Comparison of ENCODE assay signal across 8 cellular contexts in genomic region chr3:9843715-9844438, GRCh38. TPM values are rescaled to one million over a fixed set of nuclear protein-coding genes. Genes with fewer than 3 reads are reported as not detected.
A peak's percentile ranks its signal among the peaks of the same experiment; 100 is the strongest.
DNase-seq lines count a peak whose midpoint lies in the region; ATAC-seq and TF ChIP-seq lines count a peak whose summit lies in the region.

Gene RPUSD3 (minus strand): TSS chr3:9844008. CDS start chr3:9843990, 18 bp downstream.

- H3K27ac Mint-ChIP-seq in GM23338 (peak within 1 kb of the TSS; percentile 94), nephron progenitor cell (peak within 1 kb of the TSS; percentile 57)
- peak within 1 kb of the TSS; percentile 96 to 99 for H3K27ac Mint-ChIP-seq in stimulated activated naive CD8-positive, alpha-beta T cell treated with anti-CD3 and anti-CD28 coated beads, Interleukin-15, amount 100 ng/mL, for 72 hours

- peak within 1 kb of the TSS; percentile 86 for H3K27ac ChIP-seq in GM23338 (ENCODE audit: low read depth)

- H3K4me1 Mint-ChIP-seq in GM23338, result peaks cover 4% of the 10 kb centered on the region
- peaks cover 24% of the 10 kb centered on the region for H3K4me1 Mint-ChIP-seq in nephron progenitor cell
- peaks cover 46% of the 10 kb centered on the region for H3K4me1 Mint-ChIP-seq in stimulated activated naive CD8-positive, alpha-beta T cell treated with anti-CD3 and anti-CD28 coated beads, Interleukin-15, amount 100 ng/mL, for 72 hours

- peak within 1 kb of the TSS; percentile 93 for H2AFZ ChIP-seq in GM23338

- H3K4me3 ChIP-seq in GM23338 (peak within 1 kb of the TSS; percentile 80), LNCaP clone FGC (ENCODE audit: low read depth, low read length) (peak within 1 kb of the TSS; percentile 77), fibroblast of the aortic adventitia (ENCODE audit: low read depth, low read length) (peak within 1 kb of the TSS; percentile 93)

- H3K4me1 ChIP-seq in GM23338 (ENCODE audit: insufficient read depth), result peaks cover 10% of the 10 kb centered on the region; the same call in 1 of the 2 replicates

- peak; percentile 95 for DNase-seq in Daoy (ENCODE audit: low read depth)
- peak; percentile 98 for DNase-seq in GM23338 (ENCODE audit: low spot score)
- DNase-seq in LNCaP clone FGC (ENCODE audit: low read depth), result peak; percentile 87
- DNase-seq in SHP77 treated with DMSO at 0.1 percent for 48 hours (lab: John Stamatoyannopoulos, UW), result peak; percentile 66
- DNase-seq in activated effector memory CD4-positive, alpha-beta T cell treated with anti-CD3 and anti-CD28 coated beads, Interleukin-2, amount 50 U/mL, for 16 hours, result peak; percentile 98
- peak; percentile 96 for DNase-seq in fibroblast of the aortic adventitia (ENCODE audit: low read depth)
- peak; percentile 99 for DNase-seq in nephron progenitor cell
- DNase-seq in stimulated activated naive CD8-positive, alpha-beta T cell treated with anti-CD3 and anti-CD28 coated beads, Interleukin-15, amount 100 ng/mL, for 72 hours, result peak; percentile 96 to 98

- H3K79me2 ChIP-seq in GM23338 (replicated peaks; ENCODE audit: insufficient read depth), result peaks cover 6% of the 10 kb centered on the region

- H3K27me3 Mint-ChIP-seq in GM23338 (ENCODE audit: insufficient read depth, low read depth, poor library complexity) (peaks cover 15% of the 10 kb centered on the region), nephron progenitor cell (ENCODE audit: low read depth, poor library complexity) (peaks cover 8% of the 10 kb centered on the region)
- H3K27me3 Mint-ChIP-seq in stimulated activated naive CD8-positive, alpha-beta T cell treated with anti-CD3 and anti-CD28 coated beads, Interleukin-15, amount 100 ng/mL, for 72 hours, result no peaks in the 10 kb centered on the region

- ATAC-seq in GM23338, result peak; percentile 96
- peak; percentile 98 for ATAC-seq in stimulated activated naive CD8-positive, alpha-beta T cell treated with anti-CD3 and anti-CD28 coated beads, Interleukin-15, amount 100 ng/mL, for 72 hours

- H3K36me3 Mint-ChIP-seq in GM23338 (ENCODE audit: low read depth) (peaks cover 32% of the 10 kb centered on the region), nephron progenitor cell (ENCODE audit: low read depth) (peaks cover 18% of the 10 kb centered on the region)

- TF ChIP-seq CTCF in GM23338 (conservative IDR thresholded peaks at IDR 0.05; ENCODE audit: low read depth in 2 of 2) (no peak), LNCaP clone FGC (IDR thresholded peaks at IDR 0.05; ENCODE audit: control insufficient read depth, extremely low read depth, insufficient read depth) (no peak), fibroblast of the aortic adventitia (IDR thresholded peaks at IDR 0.05; ENCODE audit: insufficient read depth, low read length) (no peak), nephron progenitor cell (IDR thresholded peaks at IDR 0.05) (no peak)

- 0 out of 2 replicates have a peak, but pooled peaks cover 4% of the 10 kb centered on the region for H3K36me3 ChIP-seq in GM23338 (ENCODE audit: insufficient read depth)

- H3K4me3 Mint-ChIP-seq in GM23338 (peak within 1 kb of the TSS; percentile 97), nephron progenitor cell (peak within 1 kb of the TSS; percentile 95)
- H3K4me3 Mint-ChIP-seq in stimulated activated naive CD8-positive, alpha-beta T cell treated with anti-CD3 and anti-CD28 coated beads, Interleukin-15, amount 100 ng/mL, for 72 hours, result peak within 1 kb of the TSS; percentile 99 to 100

- H3K9me3 Mint-ChIP-seq in GM23338 (no peaks in the 10 kb centered on the region; the same call in 2 of the 3 replicates), nephron progenitor cell (no peaks in the 10 kb centered on the region)
- H3K9me3 Mint-ChIP-seq in stimulated activated naive CD8-positive, alpha-beta T cell treated with anti-CD3 and anti-CD28 coated beads, Interleukin-15, amount 100 ng/mL, for 72 hours, result no peaks in the 10 kb centered on the region

- H3K27me3 ChIP-seq in GM23338 (ENCODE audit: insufficient read depth), result no peaks in the 10 kb centered on the region

- no peaks in the 10 kb centered on the region for H3K9me2 ChIP-seq in GM23338 (ENCODE audit: insufficient read depth)

- peaks cover 6% of the 10 kb centered on the region; the same call in 1 of the 2 replicates for H4K20me1 ChIP-seq in GM23338 (replicated peaks; ENCODE audit: insufficient read depth)

- H3F3A ChIP-seq in GM23338 (replicated peaks; ENCODE audit: low read depth), result peaks cover 16% of the 10 kb centered on the region; the same call in 1 of the 2 replicates

- H3K4me2 ChIP-seq in GM23338, result peak within 1 kb of the TSS; percentile 93

TF ChIP-seq in GM23338, 12 proteins besides CTCF, POLR2A, EP300 and RAD21:
- TF ChIP-seq ZNF462 (CRISPR knock-in tag; IDR thresholded peaks at IDR 0.05) (no peak), POLR2AphosphoS5 (IDR thresholded peaks at IDR 0.05; ENCODE audit: low read depth) (peak; percentile 94), CREB1 (CRISPR knock-in tag; IDR thresholded peaks at IDR 0.05; ENCODE audit: low read depth) (peak; percentile 53; the same call in 1 of the 2 replicates)

RNA-seq across cellular contexts. Expression of gene RPUSD3, which starts in this region (rescaled TPM):
- 30.7 and 31.3 TPM in 2 replicates for total RNA-seq in Daoy (2014; rRNA removed; shearing (Covaris generic))
- total RNA-seq in GM23338 (2014; rRNA removed; shearing (Covaris generic)), result 73.4 and 82.8 TPM in 2 replicates
- 59.6 and 64.3 TPM in 2 replicates for polyA plus RNA-seq in GM23338 (2016; fragmentation: Nextera tagmentation; extraction: Ambion mirVana)
- 21.3 and 25.8 TPM in 2 replicates for total RNA-seq in fibroblast of the aortic adventitia (ENCODE audit: low replicate concordance)

Comparison
In these comparisons a context has a peak if more than half of its experiments do, and no peak if none do; other contexts are left out.
1. Peak in every context shown above with its lines: DNase-seq, ATAC-seq, H3K4me3 ChIP-seq and H3K27ac ChIP-seq.